Comparison of ENCODE assay signal across 2 cellular contexts in genomic region chr6:4162345-4162744, GRCh38.
TF ChIP-seq lines count a peak whose summit lies in the region.

No MANE protein-coding gene starts in this region.

TF ChIP-seq in HepG2, 621 proteins besides CTCF, POLR2A, EP300 and RAD21:
- TF ChIP-seq ADNP (CRISPR knock-in tag; IDR thresholded peaks at IDR 0.05): no peak
- no peak for TF ChIP-seq ZNF3 (CRISPR knock-in tag; IDR thresholded peaks at IDR 0.05)
- TF ChIP-seq HDAC2 (CRISPR knock-in tag; IDR thresholded peaks at IDR 0.05): no peak
- TF ChIP-seq SMAD9 (CRISPR knock-in tag; IDR thresholded peaks at IDR 0.05): no peak
- no peak for TF ChIP-seq HMGA1 (CRISPR knock-in tag; conservative IDR thresholded peaks at IDR 0.05)
- TF ChIP-seq CSRNP1 (CRISPR knock-in tag; IDR thresholded peaks at IDR 0.05): no peak
- no peak for TF ChIP-seq ZBTB33 (CRISPR knock-in tag; IDR thresholded peaks at IDR 0.05)
- TF ChIP-seq PRDM4 (CRISPR knock-in tag; IDR thresholded peaks at IDR 0.05; ENCODE audit: borderline replicate concordance): no peak
- TF ChIP-seq ATF7 (IDR thresholded peaks at IDR 0.05): no peak
- TF ChIP-seq ATF7 (CRISPR knock-in tag; IDR thresholded peaks at IDR 0.05): no peak
- no peak for TF ChIP-seq JUND (CRISPR knock-in tag; IDR thresholded peaks at IDR 0.05)
- TF ChIP-seq HOXA9 (CRISPR knock-in tag; IDR thresholded peaks at IDR 0.05; ENCODE audit: borderline replicate concordance): no peak
- TF ChIP-seq TRIM22 (IDR thresholded peaks at IDR 0.05): no peak
- TF ChIP-seq GABPA (IDR thresholded peaks at IDR 0.05; ENCODE audit: low read depth, low read length): no peak
- TF ChIP-seq GABPA (CRISPR knock-in tag; IDR thresholded peaks at IDR 0.05; ENCODE audit: low read depth): no peak
- TF ChIP-seq PAXIP1 (CRISPR knock-in tag; conservative IDR thresholded peaks at IDR 0.05): no peak
- TF ChIP-seq ZNF431 (CRISPR knock-in tag; IDR thresholded peaks at IDR 0.05; ENCODE audit: borderline replicate concordance, low read depth): no peak
- TF ChIP-seq RBFOX2 (IDR thresholded peaks at IDR 0.05; ENCODE audit: low read depth, low read length): no peak

TF ChIP-seq in H1, 55 proteins besides CTCF, POLR2A, EP300 and RAD21:
- no peak for TF ChIP-seq RXRA (IDR thresholded peaks at IDR 0.05; ENCODE audit: insufficient read depth, low read depth, low read length)
- TF ChIP-seq KDM4A (IDR thresholded peaks at IDR 0.05; ENCODE audit: low read depth, low read length, severe bottlenecking): no peak
- no peak for TF ChIP-seq RNF2 (IDR thresholded peaks at IDR 0.05; ENCODE audit: borderline replicate concordance, low read depth, low read length, missing control alignments, poor library complexity, severe bottlenecking)
- TF ChIP-seq USF2 (IDR thresholded peaks at IDR 0.05; ENCODE audit: low read length): no peak
- no peak for TF ChIP-seq MAX (IDR thresholded peaks at IDR 0.05)
- TF ChIP-seq SRF (IDR thresholded peaks at IDR 0.05; ENCODE audit: low read depth, low read length): no peak
- TF ChIP-seq SIRT6 (IDR thresholded peaks at IDR 0.05; ENCODE audit: low read length): no peak
- TF ChIP-seq JUN (IDR thresholded peaks at IDR 0.05; ENCODE audit: low read depth, low read length): no peak
- TF ChIP-seq BRCA1 (IDR thresholded peaks at IDR 0.05; ENCODE audit: low read depth, low read length): no peak
- no peak for TF ChIP-seq CBX5 (IDR thresholded peaks at IDR 0.05; ENCODE audit: low read depth, low read length)
- no peak for TF ChIP-seq ATF2 (IDR thresholded peaks at IDR 0.05; ENCODE audit: low read length)
- no peak for TF ChIP-seq SP1 (IDR thresholded peaks at IDR 0.05; ENCODE audit: low read depth, low read length)
- TF ChIP-seq MAFK (IDR thresholded peaks at IDR 0.05; ENCODE audit: low read depth, low read length): no peak
- no peak for TF ChIP-seq HDAC2 (IDR thresholded peaks at IDR 0.05; ENCODE audit: borderline replicate concordance in 1 of 2, low read depth in 2 of 2, low read length in 2 of 2)
- no peak for TF ChIP-seq CHD7 (IDR thresholded peaks at IDR 0.05; ENCODE audit: insufficient replicate concordance, low read length)
TF ChIP-seq in H1: peak in this region for 0.
